ENCODE assay signal across 31 cellular contexts in the genomic region with DNA sequence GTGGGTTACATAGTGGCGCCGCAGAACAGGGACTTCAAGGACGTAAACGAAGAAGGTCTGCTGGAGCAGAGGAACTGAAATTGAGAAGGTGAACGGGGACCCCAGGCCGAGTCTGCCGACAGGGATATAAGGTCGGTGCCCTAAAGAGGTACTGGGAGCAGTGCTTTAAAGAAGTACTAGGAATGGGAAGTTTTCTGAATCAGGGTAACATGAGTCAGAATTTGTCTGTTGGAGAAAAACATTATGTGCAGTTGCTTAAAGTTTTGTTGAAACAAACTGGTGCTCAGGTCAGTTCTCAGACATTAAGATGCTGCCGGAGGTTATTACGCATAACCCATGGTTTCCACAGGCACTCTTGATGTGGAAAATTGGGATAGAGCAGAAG. TPM values are rescaled to one million over a fixed set of nuclear protein-coding genes. Genes with fewer than 3 reads are reported as not detected.
"Had no signal": no experiment of that assay in that cellular context is flagged by ENCODE, and none has a peak within 500 bp of the region (broad histone marks: within the 10 kb centered on the region; RNA-seq: fewer than 3 reads in every experiment).

No MANE protein-coding gene starts in this region.

- H3K27ac ChIP-seq: coronary artery, dorsolateral prefrontal cortex, esophagus muscularis mucosa, foreskin keratinocyte, gastroesophageal sphincter, heart right ventricle, left lung, lower lobe of right lung had no signal

- H3K27me3 ChIP-seq: foreskin keratinocyte had no signal

- FAIRE-seq: colon, endothelial cell of umbilical vein, frontal cortex, islet of Langerhans, keratinocyte had no signal

- H3K4me3 ChIP-seq: coronary artery, dorsolateral prefrontal cortex, esophagus muscularis mucosa, gastroesophageal sphincter, heart right ventricle, left lung, lower lobe of right lung had no signal

- H3K9me3 ChIP-seq: esophagus muscularis mucosa, gastroesophageal sphincter, heart right ventricle, left lung, lower lobe of right lung had no signal

- DNase-seq: dermis blood vessel endothelial cell; dorsolateral prefrontal cortex; effector CD4-positive, alpha-beta T cell; effector memory CD4-positive, alpha-beta T cell; foreskin keratinocyte; heart right ventricle; hippocampal formation; left cardiac atrium; left lung; left ventricle myocardium superior; lower lobe of right lung; mesenchymal stem cell had no signal

- H3K36me3 ChIP-seq: esophagus muscularis mucosa, gastroesophageal sphincter, heart right ventricle, left lung, lower lobe of right lung had no signal

- ATAC-seq: foreskin keratinocyte, gastroesophageal sphincter, heart right ventricle, left cardiac atrium, left lung, left ventricle myocardium superior, lower lobe of right lung had no signal

- H3K4me1 ChIP-seq: esophagus muscularis mucosa, foreskin keratinocyte, gastroesophageal sphincter, heart right ventricle, left lung, lower lobe of right lung had no signal

RNA-seq across cellular contexts. Expression of a gene that starts 14.8 kb away (rescaled TPM):
- total RNA-seq: cerebellum, dermis blood vessel endothelial cell, dorsolateral prefrontal cortex, endothelial cell of umbilical vein, epithelial cell of proximal tubule, esophagus muscularis mucosa, fibroblast of lung, fibroblast of villous mesenchyme, foreskin keratinocyte, frontal cortex, gastroesophageal sphincter, heart right ventricle, kidney epithelial cell, left cardiac atrium, left lung, left ventricle myocardium superior, lower leg skin, lower lobe of right lung, lung microvascular endothelial cell, mesenteric fat pad, mesothelial cell of epicardium, mononuclear cell had no signal
- polyA plus RNA-seq: endothelial cell of umbilical vein, esophagus, fibroblast of lung, foreskin keratinocyte, heart right ventricle, keratinocyte had no signal
